In genomic region chr16:10594312-10594950, GRCh38 we compare ENCODE assay signal across 2 cellular contexts.
TF ChIP-seq lines count a peak whose summit lies in the region.

No MANE protein-coding gene starts in this region.

TF ChIP-seq in GM12878, 131 proteins besides CTCF, POLR2A, EP300 and RAD21 (continued from another document):
- TF ChIP-seq ZNF687 (IDR thresholded peaks at IDR 0.05) (no peak), ZNF622 (IDR thresholded peaks at IDR 0.05) (no peak), IKZF1 (conservative IDR thresholded peaks at IDR 0.05) (0 out of 2 replicates have a peak, but pooled peaks have one; percentile 21), RUNX3 (IDR thresholded peaks at IDR 0.05; ENCODE audit: low read length) (no peak), RBBP5 (conservative IDR thresholded peaks at IDR 0.05) (no peak), BCL11A (IDR thresholded peaks at IDR 0.05; ENCODE audit: low read depth, low read length) (no peak), E2F8 (IDR thresholded peaks at IDR 0.05; ENCODE audit: low read depth, partially characterized antibody) (no peak), DPF2 (IDR thresholded peaks at IDR 0.05) (no peak), GATAD2B (conservative IDR thresholded peaks at IDR 0.05; ENCODE audit: low read depth) (0 out of 2 replicates have a peak, but pooled peaks have one; percentile 27), KAT2A (conservative IDR thresholded peaks at IDR 0.05; ENCODE audit: control insufficient read depth, low read depth, low read length) (no peak), CHD2 (IDR thresholded peaks at IDR 0.05; ENCODE audit: borderline replicate concordance, low read depth, low read length) (no peak), STAT1 (conservative IDR thresholded peaks at IDR 0.05) (no peak), CEBPZ (IDR thresholded peaks at IDR 0.05; ENCODE audit: low read depth, low read length) (no peak), MEF2A (IDR thresholded peaks at IDR 0.05; ENCODE audit: insufficient read depth, low read depth, low read length) (no peak), TCF3 (IDR thresholded peaks at IDR 0.05; ENCODE audit: borderline replicate concordance, insufficient read depth, low read depth, low read length) (peak; percentile 79; the same call in 1 of the 2 replicates), SUPT20H (IDR thresholded peaks at IDR 0.05; ENCODE audit: borderline replicate concordance, control insufficient read depth, low read depth, low read length) (no peak)

TF ChIP-seq in SK-N-SH, 30 proteins besides CTCF, POLR2A, EP300 and RAD21 (continued from another document):
- TF ChIP-seq USF2 (IDR thresholded peaks at IDR 0.05; ENCODE audit: borderline replicate concordance, low read depth, low read length) (no peak), TAF1 (IDR thresholded peaks at IDR 0.05; ENCODE audit: borderline replicate concordance, low read depth, low read length) (no peak), IRF3 (IDR thresholded peaks at IDR 0.05; ENCODE audit: low read depth, low read length) (no peak), SMC3 (IDR thresholded peaks at IDR 0.05; ENCODE audit: low read depth, low read length) (no peak), ELF1 (IDR thresholded peaks at IDR 0.05) (no peak), REST (IDR thresholded peaks at IDR 0.05; ENCODE audit: low read depth, low read length) (no peak), FOXM1 (IDR thresholded peaks at IDR 0.05; ENCODE audit: low read depth) (no peak), POLR2AphosphoS5 (IDR thresholded peaks at IDR 0.05; ENCODE audit: low read depth, low read length) (no peak), RXRA (IDR thresholded peaks at IDR 0.05; ENCODE audit: borderline replicate concordance, low read depth) (no peak), USF1 (IDR thresholded peaks at IDR 0.05; ENCODE audit: borderline replicate concordance, low read depth) (no peak)
TF ChIP-seq in SK-N-SH: peak in this region for 0.
